In the genomic region with DNA sequence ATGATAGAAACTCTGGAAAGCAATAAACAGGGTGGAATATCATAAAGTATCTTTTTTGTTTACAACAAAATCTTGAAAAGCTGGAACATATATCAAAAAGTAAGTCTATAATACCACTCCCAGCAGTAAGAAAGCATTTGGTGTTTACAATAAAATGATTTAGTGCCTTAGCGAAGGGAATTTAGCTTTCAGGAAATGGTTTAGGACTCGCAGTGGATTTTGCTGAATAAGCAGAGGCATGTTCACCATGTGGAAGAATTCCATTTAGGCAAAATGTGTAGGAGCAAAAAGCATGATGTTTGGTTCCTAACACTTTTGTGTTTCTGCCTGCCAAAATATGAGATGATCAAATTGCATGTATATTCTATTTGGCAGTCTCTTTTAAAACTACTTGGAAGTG, we compare ENCODE assay signal across 29 cellular contexts.
"Had no signal": no experiment of that assay in that cellular context is flagged by ENCODE, and none has a peak within 500 bp of the region (broad histone marks: within the 10 kb centered on the region; RNA-seq: fewer than 3 reads in every experiment).

No MANE protein-coding gene starts in this region.

- H3K27me3 Mint-ChIP-seq: activated CD4-positive, alpha-beta memory T cell treated with anti-CD3 and anti-CD28 coated beads, Interleukin-2, amount 10 ng/mL, durations not matched to agents 7 days and 5 days; activated CD8-positive, alpha-beta memory T cell treated with anti-CD3 and anti-CD28 coated beads, Interleukin-2, amount 10 ng/mL, durations not matched to agents 7 days and 5 days; activated naive CD8-positive, alpha-beta T cell treated with anti-CD3 and anti-CD28 coated beads for 36 hours had no signal

- H3K27ac ChIP-seq: body of pancreas, breast epithelium, WERI-Rb-1 had no signal

- H3K9me3 ChIP-seq: body of pancreas, breast epithelium had no signal

- H3K4me3 Mint-ChIP-seq: activated CD4-positive, alpha-beta memory T cell treated with anti-CD3 and anti-CD28 coated beads, Interleukin-2, amount 10 ng/mL, durations not matched to agents 7 days and 5 days; activated CD8-positive, alpha-beta memory T cell treated with anti-CD3 and anti-CD28 coated beads, Interleukin-2, amount 10 ng/mL, durations not matched to agents 7 days and 5 days; activated naive CD8-positive, alpha-beta T cell treated with anti-CD3 and anti-CD28 coated beads for 36 hours had no signal

- ATAC-seq: activated CD8-positive, alpha-beta memory T cell treated with anti-CD3 and anti-CD28 coated beads, Interleukin-2, amount 10 ng/mL, durations not matched to agents 7 days and 5 days; body of pancreas had no signal

- DNase-seq: activated CD4-positive, alpha-beta memory T cell treated with anti-CD3 and anti-CD28 coated beads, Interleukin-2, amount 10 ng/mL, durations not matched to agents 7 days and 5 days; activated CD4-positive, alpha-beta T cell treated with anti-CD3 and anti-CD28 coated beads for 1 hour; activated CD4-positive, alpha-beta T cell treated with anti-CD3 and anti-CD28 coated beads for 48 hours; activated CD4-positive, CD25-positive, alpha-beta regulatory T cell; activated CD8-positive, alpha-beta memory T cell treated with anti-CD3 and anti-CD28 coated beads for 24 hours; activated CD8-positive, alpha-beta memory T cell treated with anti-CD3 and anti-CD28 coated beads, Interleukin-2, amount 10 ng/mL, durations not matched to agents 7 days and 5 days; activated CD8-positive, alpha-beta memory T cell treated with anti-CD3 and anti-CD28 coated beads, Interleukin-2, amount 50 U/mL, for 48 hours; activated effector memory CD4-positive, alpha-beta T cell treated with Interleukin-2 at 50 U/mL for 16 hours; activated naive CD4-positive, alpha-beta T cell treated with anti-CD3 and anti-CD28 coated beads, Interleukin-2, amount 50 U/mL, for 16 hours; activated naive CD8-positive, alpha-beta T cell treated with anti-CD3 and anti-CD28 coated beads for 36 hours; activated T-cell treated with anti-CD3 and anti-CD28 coated beads, Interleukin-2, amount 50 U/mL, for 48 hours; amygdala; body of pancreas; Kasumi-1; MM.1S; MV-4-11; NCI-H1092; NCI-H1436 treated with DMSO at 0.1 percent for 48 hours; NCI-H1694 treated with DMSO at 0.1 percent for 48 hours; NCI-H2029; NCI-H345; NCI-H510A; NCI-H526; NCI-H748 treated with DMSO at 0.1 percent for 48 hours; NK-92 treated with Interleukin-12 subunit alpha and Interleukin-12 subunit beta, amount 100 ng/mL, for 24 hours; Right ventricle myocardium superior; T1000; WERI-Rb-1 had no signal

- H3K27ac Mint-ChIP-seq: activated CD4-positive, alpha-beta memory T cell treated with anti-CD3 and anti-CD28 coated beads, Interleukin-2, amount 10 ng/mL, durations not matched to agents 7 days and 5 days; activated CD8-positive, alpha-beta memory T cell treated with anti-CD3 and anti-CD28 coated beads, Interleukin-2, amount 10 ng/mL, durations not matched to agents 7 days and 5 days; activated naive CD8-positive, alpha-beta T cell treated with anti-CD3 and anti-CD28 coated beads for 36 hours had no signal

- H3K36me3 ChIP-seq: breast epithelium, WERI-Rb-1 had no signal

- H3K27me3 ChIP-seq: body of pancreas, breast epithelium had no signal

- H3K4me1 ChIP-seq: breast epithelium had no signal

- H3K4me3 ChIP-seq: body of pancreas, breast epithelium had no signal
